Comparison of ENCODE assay signal across 1 cellular context in the genomic region with DNA sequence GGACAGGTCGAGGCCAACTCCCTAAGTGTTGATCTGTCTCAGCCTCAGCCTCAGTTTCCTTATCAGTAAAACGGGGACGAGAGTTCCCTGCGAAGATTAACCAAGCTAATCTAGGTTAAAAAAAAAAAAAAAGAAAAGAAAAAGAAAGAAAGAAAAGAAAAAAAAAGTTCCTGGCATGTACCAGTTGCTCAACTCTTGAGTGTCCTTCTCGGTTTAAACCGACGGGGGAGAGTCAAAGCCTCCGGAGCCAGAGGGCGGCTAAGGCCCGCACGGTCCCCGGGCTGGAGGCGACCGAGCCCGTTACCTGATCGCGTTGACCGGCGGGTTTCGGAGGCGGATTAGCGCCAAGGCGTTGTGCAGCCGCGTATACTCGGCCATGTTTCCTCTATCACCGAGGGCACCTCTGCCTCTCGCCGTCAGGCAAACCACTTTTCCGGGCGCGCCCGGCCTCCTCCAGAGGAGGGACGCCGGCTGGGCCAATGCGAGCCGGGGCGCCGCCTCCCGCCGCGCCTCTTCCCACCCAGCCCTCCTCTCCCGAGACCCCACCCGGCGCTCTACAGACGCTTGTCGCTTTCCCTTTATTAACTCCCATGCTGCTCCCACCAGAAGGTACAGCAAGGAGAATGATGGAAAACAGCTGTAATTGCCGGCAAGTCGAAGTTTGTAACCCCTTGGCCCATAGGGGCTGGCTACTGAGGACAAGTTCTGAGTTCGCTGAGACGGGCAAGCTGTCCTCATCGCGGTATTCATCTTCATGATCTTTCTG.
TF ChIP-seq lines count a peak whose summit lies in the region.

A gene (minus strand): TSS at position 405 of the 766 bp plus-strand sequence. CDS start 27 bp downstream, at position 378.

TF ChIP-seq in HepG2, 621 proteins besides CTCF, POLR2A, EP300 and RAD21 (continued from another document and continues in another):
- TF ChIP-seq, protein P1, sequence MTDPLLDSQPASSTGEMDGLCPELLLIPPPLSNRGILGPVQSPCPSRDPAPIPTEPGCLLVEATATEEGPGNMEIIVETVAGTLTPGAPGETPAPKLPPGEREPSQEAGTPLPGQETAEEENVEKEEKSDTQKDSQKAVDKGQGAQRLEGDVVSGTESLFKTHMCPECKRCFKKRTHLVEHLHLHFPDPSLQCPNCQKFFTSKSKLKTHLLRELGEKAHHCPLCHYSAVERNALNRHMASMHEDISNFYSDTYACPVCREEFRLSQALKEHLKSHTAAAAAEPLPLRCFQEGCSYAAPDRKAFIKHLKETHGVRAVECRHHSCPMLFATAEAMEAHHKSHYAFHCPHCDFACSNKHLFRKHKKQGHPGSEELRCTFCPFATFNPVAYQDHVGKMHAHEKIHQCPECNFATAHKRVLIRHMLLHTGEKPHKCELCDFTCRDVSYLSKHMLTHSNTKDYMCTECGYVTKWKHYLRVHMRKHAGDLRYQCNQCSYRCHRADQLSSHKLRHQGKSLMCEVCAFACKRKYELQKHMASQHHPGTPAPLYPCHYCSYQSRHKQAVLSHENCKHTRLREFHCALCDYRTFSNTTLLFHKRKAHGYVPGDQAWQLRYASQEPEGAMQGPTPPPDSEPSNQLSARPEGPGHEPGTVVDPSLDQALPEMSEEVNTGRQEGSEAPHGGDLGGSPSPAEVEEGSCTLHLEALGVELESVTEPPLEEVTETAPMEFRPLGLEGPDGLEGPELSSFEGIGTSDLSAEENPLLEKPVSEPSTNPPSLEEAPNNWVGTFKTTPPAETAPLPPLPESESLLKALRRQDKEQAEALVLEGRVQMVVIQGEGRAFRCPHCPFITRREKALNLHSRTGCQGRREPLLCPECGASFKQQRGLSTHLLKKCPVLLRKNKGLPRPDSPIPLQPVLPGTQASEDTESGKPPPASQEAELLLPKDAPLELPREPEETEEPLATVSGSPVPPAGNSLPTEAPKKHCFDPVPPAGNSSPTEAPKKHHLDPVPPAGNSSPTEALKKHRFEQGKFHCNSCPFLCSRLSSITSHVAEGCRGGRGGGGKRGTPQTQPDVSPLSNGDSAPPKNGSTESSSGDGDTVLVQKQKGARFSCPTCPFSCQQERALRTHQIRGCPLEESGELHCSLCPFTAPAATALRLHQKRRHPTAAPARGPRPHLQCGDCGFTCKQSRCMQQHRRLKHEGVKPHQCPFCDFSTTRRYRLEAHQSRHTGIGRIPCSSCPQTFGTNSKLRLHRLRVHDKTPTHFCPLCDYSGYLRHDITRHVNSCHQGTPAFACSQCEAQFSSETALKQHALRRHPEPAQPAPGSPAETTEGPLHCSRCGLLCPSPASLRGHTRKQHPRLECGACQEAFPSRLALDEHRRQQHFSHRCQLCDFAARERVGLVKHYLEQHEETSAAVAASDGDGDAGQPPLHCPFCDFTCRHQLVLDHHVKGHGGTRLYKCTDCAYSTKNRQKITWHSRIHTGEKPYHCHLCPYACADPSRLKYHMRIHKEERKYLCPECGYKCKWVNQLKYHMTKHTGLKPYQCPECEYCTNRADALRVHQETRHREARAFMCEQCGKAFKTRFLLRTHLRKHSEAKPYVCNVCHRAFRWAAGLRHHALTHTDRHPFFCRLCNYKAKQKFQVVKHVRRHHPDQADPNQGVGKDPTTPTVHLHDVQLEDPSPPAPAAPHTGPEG (CRISPR knock-in tag; IDR thresholded peaks at IDR 0.05) = peak; percentile 59; the same call in 1 of the 2 replicates
- TF ChIP-seq MEIS2 (CRISPR knock-in tag; IDR thresholded peaks at IDR 0.05) (no peak), ZNF260 (CRISPR knock-in tag; IDR thresholded peaks at IDR 0.05; ENCODE audit: borderline replicate concordance, low read depth) (no peak), ZNF530 (CRISPR knock-in tag; IDR thresholded peaks at IDR 0.05; ENCODE audit: low read depth) (no peak), ZC3H13 (CRISPR knock-in tag; IDR thresholded peaks at IDR 0.05) (peak; percentile 57; the same call in 1 of the 2 replicates), ZNF331 (CRISPR knock-in tag; IDR thresholded peaks at IDR 0.05) (0 out of 2 replicates have a peak, but pooled peaks have one; percentile 33), ZNF790 (CRISPR knock-in tag; IDR thresholded peaks at IDR 0.05; ENCODE audit: borderline replicate concordance) (no peak), PHF21A (CRISPR knock-in tag; IDR thresholded peaks at IDR 0.05) (no peak), TGIF2 (CRISPR knock-in tag; IDR thresholded peaks at IDR 0.05) (peak; percentile 60; the same call in 1 of the 2 replicates), POLR2G (IDR thresholded peaks at IDR 0.05; ENCODE audit: low read depth, low read length) (peak; percentile 97), ZNF354B (CRISPR knock-in tag; IDR thresholded peaks at IDR 0.05) (no peak), NFATC3 (CRISPR knock-in tag; IDR thresholded peaks at IDR 0.05) (no peak), ZNF33B (CRISPR knock-in tag; IDR thresholded peaks at IDR 0.05) (no peak), SP4 (CRISPR knock-in tag; IDR thresholded peaks at IDR 0.05) (no peak; the same call in 1 of the 2 replicates), ELF1 (CRISPR knock-in tag; IDR thresholded peaks at IDR 0.05) (0 out of 2 replicates have a peak, but pooled peaks have one; percentile 25), SPEN (CRISPR knock-in tag; IDR thresholded peaks at IDR 0.05; ENCODE audit: low read depth) (no peak; the same call in 1 of the 2 replicates), ARID2 (CRISPR knock-in tag; IDR thresholded peaks at IDR 0.05; ENCODE audit: borderline replicate concordance) (no peak), ZNF235 (CRISPR knock-in tag; IDR thresholded peaks at IDR 0.05; ENCODE audit: borderline replicate concordance) (no peak), KAT2B (IDR thresholded peaks at IDR 0.05; ENCODE audit: borderline replicate concordance, low read depth, low read length) (no peak), ZC3H4 (CRISPR knock-in tag; IDR thresholded peaks at IDR 0.05; ENCODE audit: borderline replicate concordance) (no peak)
- TF ChIP-seq, protein P2, sequence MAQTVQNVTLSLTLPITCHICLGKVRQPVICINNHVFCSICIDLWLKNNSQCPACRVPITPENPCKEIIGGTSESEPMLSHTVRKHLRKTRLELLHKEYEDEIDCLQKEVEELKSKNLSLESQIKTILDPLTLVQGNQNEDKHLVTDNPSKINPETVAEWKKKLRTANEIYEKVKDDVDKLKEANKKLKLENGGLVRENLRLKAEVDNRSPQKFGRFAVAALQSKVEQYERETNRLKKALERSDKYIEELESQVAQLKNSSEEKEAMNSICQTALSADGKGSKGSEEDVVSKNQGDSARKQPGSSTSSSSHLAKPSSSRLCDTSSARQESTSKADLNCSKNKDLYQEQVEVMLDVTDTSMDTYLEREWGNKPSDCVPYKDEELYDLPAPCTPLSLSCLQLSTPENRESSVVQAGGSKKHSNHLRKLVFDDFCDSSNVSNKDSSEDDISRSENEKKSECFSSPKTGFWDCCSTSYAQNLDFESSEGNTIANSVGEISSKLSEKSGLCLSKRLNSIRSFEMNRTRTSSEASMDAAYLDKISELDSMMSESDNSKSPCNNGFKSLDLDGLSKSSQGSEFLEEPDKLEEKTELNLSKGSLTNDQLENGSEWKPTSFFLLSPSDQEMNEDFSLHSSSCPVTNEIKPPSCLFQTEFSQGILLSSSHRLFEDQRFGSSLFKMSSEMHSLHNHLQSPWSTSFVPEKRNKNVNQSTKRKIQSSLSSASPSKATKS (CRISPR knock-in tag; IDR thresholded peaks at IDR 0.05) = no peak; the same call in 1 of the 2 replicates
- TF ChIP-seq, protein P3, sequence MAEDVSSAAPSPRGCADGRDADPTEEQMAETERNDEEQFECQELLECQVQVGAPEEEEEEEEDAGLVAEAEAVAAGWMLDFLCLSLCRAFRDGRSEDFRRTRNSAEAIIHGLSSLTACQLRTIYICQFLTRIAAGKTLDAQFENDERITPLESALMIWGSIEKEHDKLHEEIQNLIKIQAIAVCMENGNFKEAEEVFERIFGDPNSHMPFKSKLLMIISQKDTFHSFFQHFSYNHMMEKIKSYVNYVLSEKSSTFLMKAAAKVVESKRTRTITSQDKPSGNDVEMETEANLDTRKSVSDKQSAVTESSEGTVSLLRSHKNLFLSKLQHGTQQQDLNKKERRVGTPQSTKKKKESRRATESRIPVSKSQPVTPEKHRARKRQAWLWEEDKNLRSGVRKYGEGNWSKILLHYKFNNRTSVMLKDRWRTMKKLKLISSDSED (CRISPR knock-in tag; IDR thresholded peaks at IDR 0.05) = no peak
- TF ChIP-seq, protein P4, sequence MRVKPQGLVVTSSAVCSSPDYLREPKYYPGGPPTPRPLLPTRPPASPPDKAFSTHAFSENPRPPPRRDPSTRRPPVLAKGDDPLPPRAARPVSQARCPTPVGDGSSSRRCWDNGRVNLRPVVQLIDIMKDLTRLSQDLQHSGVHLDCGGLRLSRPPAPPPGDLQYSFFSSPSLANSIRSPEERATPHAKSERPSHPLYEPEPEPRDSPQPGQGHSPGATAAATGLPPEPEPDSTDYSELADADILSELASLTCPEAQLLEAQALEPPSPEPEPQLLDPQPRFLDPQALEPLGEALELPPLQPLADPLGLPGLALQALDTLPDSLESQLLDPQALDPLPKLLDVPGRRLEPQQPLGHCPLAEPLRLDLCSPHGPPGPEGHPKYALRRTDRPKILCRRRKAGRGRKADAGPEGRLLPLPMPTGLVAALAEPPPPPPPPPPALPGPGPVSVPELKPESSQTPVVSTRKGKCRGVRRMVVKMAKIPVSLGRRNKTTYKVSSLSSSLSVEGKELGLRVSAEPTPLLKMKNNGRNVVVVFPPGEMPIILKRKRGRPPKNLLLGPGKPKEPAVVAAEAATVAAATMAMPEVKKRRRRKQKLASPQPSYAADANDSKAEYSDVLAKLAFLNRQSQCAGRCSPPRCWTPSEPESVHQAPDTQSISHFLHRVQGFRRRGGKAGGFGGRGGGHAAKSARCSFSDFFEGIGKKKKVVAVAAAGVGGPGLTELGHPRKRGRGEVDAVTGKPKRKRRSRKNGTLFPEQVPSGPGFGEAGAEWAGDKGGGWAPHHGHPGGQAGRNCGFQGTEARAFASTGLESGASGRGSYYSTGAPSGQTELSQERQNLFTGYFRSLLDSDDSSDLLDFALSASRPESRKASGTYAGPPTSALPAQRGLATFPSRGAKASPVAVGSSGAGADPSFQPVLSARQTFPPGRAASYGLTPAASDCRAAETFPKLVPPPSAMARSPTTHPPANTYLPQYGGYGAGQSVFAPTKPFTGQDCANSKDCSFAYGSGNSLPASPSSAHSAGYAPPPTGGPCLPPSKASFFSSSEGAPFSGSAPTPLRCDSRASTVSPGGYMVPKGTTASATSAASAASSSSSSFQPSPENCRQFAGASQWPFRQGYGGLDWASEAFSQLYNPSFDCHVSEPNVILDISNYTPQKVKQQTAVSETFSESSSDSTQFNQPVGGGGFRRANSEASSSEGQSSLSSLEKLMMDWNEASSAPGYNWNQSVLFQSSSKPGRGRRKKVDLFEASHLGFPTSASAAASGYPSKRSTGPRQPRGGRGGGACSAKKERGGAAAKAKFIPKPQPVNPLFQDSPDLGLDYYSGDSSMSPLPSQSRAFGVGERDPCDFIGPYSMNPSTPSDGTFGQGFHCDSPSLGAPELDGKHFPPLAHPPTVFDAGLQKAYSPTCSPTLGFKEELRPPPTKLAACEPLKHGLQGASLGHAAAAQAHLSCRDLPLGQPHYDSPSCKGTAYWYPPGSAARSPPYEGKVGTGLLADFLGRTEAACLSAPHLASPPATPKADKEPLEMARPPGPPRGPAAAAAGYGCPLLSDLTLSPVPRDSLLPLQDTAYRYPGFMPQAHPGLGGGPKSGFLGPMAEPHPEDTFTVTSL (CRISPR knock-in tag; IDR thresholded peaks at IDR 0.05; ENCODE audit: borderline replicate concordance) = 0 out of 2 replicates have a peak, but pooled peaks have one; percentile 25
- TF ChIP-seq, protein P5, sequence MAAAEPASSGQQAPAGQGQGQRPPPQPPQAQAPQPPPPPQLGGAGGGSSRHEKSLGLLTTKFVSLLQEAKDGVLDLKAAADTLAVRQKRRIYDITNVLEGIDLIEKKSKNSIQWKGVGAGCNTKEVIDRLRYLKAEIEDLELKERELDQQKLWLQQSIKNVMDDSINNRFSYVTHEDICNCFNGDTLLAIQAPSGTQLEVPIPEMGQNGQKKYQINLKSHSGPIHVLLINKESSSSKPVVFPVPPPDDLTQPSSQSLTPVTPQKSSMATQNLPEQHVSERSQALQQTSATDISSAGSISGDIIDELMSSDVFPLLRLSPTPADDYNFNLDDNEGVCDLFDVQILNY (CRISPR knock-in tag; conservative IDR thresholded peaks at IDR 0.05) = no peak; the same call in 1 of the 2 replicates
- TF ChIP-seq, protein P6, sequence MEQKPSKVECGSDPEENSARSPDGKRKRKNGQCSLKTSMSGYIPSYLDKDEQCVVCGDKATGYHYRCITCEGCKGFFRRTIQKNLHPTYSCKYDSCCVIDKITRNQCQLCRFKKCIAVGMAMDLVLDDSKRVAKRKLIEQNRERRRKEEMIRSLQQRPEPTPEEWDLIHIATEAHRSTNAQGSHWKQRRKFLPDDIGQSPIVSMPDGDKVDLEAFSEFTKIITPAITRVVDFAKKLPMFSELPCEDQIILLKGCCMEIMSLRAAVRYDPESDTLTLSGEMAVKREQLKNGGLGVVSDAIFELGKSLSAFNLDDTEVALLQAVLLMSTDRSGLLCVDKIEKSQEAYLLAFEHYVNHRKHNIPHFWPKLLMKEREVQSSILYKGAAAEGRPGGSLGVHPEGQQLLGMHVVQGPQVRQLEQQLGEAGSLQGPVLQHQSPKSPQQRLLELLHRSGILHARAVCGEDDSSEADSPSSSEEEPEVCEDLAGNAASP (CRISPR knock-in tag; IDR thresholded peaks at IDR 0.05; ENCODE audit: borderline replicate concordance) = peak; percentile 56
- TF ChIP-seq, protein P7, sequence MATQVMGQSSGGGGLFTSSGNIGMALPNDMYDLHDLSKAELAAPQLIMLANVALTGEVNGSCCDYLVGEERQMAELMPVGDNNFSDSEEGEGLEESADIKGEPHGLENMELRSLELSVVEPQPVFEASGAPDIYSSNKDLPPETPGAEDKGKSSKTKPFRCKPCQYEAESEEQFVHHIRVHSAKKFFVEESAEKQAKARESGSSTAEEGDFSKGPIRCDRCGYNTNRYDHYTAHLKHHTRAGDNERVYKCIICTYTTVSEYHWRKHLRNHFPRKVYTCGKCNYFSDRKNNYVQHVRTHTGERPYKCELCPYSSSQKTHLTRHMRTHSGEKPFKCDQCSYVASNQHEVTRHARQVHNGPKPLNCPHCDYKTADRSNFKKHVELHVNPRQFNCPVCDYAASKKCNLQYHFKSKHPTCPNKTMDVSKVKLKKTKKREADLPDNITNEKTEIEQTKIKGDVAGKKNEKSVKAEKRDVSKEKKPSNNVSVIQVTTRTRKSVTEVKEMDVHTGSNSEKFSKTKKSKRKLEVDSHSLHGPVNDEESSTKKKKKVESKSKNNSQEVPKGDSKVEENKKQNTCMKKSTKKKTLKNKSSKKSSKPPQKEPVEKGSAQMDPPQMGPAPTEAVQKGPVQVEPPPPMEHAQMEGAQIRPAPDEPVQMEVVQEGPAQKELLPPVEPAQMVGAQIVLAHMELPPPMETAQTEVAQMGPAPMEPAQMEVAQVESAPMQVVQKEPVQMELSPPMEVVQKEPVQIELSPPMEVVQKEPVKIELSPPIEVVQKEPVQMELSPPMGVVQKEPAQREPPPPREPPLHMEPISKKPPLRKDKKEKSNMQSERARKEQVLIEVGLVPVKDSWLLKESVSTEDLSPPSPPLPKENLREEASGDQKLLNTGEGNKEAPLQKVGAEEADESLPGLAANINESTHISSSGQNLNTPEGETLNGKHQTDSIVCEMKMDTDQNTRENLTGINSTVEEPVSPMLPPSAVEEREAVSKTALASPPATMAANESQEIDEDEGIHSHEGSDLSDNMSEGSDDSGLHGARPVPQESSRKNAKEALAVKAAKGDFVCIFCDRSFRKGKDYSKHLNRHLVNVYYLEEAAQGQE (IDR thresholded peaks at IDR 0.05; ENCODE audit: borderline replicate concordance in 1 of 2, low read depth in 1 of 2, low read length in 2 of 2) = peak in 1 of 2 experiments; percentile 70; a peak in 1 of 4 replicates
